ENCODE assay signal across 19 cellular contexts in genomic region chr15:66593219-66593780, GRCh38. TPM values are rescaled to one million over a fixed set of nuclear protein-coding genes. Genes with fewer than 3 reads are reported as not detected.
A peak's percentile ranks its signal among the peaks of the same experiment; 100 is the strongest.
DNase-seq lines count a peak whose midpoint lies in the region; ATAC-seq and TF ChIP-seq lines count a peak whose summit lies in the region.
"Had no signal": no experiment of that assay in that cellular context is flagged by ENCODE, and none has a peak within 500 bp of the region (broad histone marks: within the 10 kb centered on the region; RNA-seq: fewer than 3 reads in every experiment).

No MANE protein-coding gene starts in this region.

- TF ChIP-seq POLR2A in tibial nerve (IDR thresholded peaks at IDR 0.05) = no peak

- no peaks in the 10 kb centered on the region for H3K4me1 ChIP-seq in lower lobe of right lung
- H3K4me1 ChIP-seq in tibial nerve = no peaks in the 10 kb centered on the region
- H3K4me1 ChIP-seq: Peyer's patch had no signal

- H3K27me3 ChIP-seq in lower lobe of right lung (ENCODE audit: low read depth) = no peaks in the 10 kb centered on the region
- no peaks in the 10 kb centered on the region for H3K27me3 ChIP-seq in tibial nerve
- H3K27me3 ChIP-seq: Peyer's patch had no signal

- H3K27ac ChIP-seq in lower lobe of right lung = no peak overlapping the region
- H3K27ac ChIP-seq in tibial nerve = no peak overlapping the region
- H3K27ac ChIP-seq: GM23248, Peyer's patch had no signal

- H3K36me3 ChIP-seq in lower lobe of right lung (no peaks in the 10 kb centered on the region), tibial nerve (no peaks in the 10 kb centered on the region)
- H3K36me3 ChIP-seq: Peyer's patch had no signal

- TF ChIP-seq CTCF in AG10803 (conservative IDR thresholded peaks at IDR 0.05; ENCODE audit: low read length) = no peak
- TF ChIP-seq CTCF in LNCaP clone FGC (IDR thresholded peaks at IDR 0.05; ENCODE audit: control insufficient read depth, extremely low read depth, insufficient read depth) = no peak
- TF ChIP-seq CTCF in lower lobe of right lung (IDR thresholded peaks at IDR 0.05) = no peak
- TF ChIP-seq CTCF in tibial nerve (IDR thresholded peaks at IDR 0.05) = no peak

- intact Hi-C loops in lower lobe of right lung (cut with DNase I) = no loop called here

- H3K4me3 ChIP-seq in AG10803 (ENCODE audit: low read length) (no peak overlapping the region), LNCaP clone FGC (ENCODE audit: low read depth, low read length) (no peak overlapping the region), lower lobe of right lung (no peak overlapping the region), tibial nerve (no peak overlapping the region)
- H3K4me3 ChIP-seq: GM23248, Peyer's patch had no signal

- 46 to 62% methylated on average over 3 of the region's 3 CpGs for WGBS in tibial nerve, 2 donors

- no peaks in the 10 kb centered on the region for H3K9me3 ChIP-seq in lower lobe of right lung
- no peaks in the 10 kb centered on the region for H3K9me3 ChIP-seq in tibial nerve
- H3K9me3 ChIP-seq: Peyer's patch, SK-N-SH had no signal

- peak; percentile 15 for DNase-seq in AG10803 (ENCODE audit: low read depth)
- peak; percentile 98 for DNase-seq in LNCaP clone FGC (ENCODE audit: low read depth)
- peak; percentile 46 for DNase-seq in cerebellum (ENCODE audit: low spot score)
- peak; percentile 8 for DNase-seq in lower lobe of right lung
- no peak for DNase-seq in DMS79 treated with DMSO at 0.1 percent for 48 hours (lab: John Stamatoyannopoulos, UW)
- no peak for DNase-seq in tibial nerve (ENCODE audit: low spot score in 2 of 2)
- DNase-seq in NOMO-1 treated with dmso at 0.1 percent for 144 hours (lab: John Stamatoyannopoulos, UW; ENCODE audit: unreplicated experiment) = no peak
- DNase-seq: EL, GM23248, NCI-H1417 treated with DMSO at 0.1 percent for 48 hours, NCI-H2029, NCI-H2171 treated with DMSO at 0.1 percent for 48 hours, NCI-H774, SHP77, SK-N-SH had no signal

- no peak for TF ChIP-seq EP300 in tibial nerve (IDR thresholded peaks at IDR 0.05)

- peak in 1 of 2 donors; percentile 18 for ATAC-seq in lower lobe of right lung
- ATAC-seq in GM21528 (IDR thresholded peaks at IDR 0.05; ENCODE audit: low FRiP score, unreplicated experiment) = no peak
- ATAC-seq: HCT116 had no signal

RNA-seq across cellular contexts. Expression of gene LCTL, which starts 27.5 kb away (rescaled TPM):
- not detected for total RNA-seq in cerebellum
- total RNA-seq in lower lobe of right lung = not detected
- total RNA-seq in tibial nerve = 10 to 100 TPM in 1 of 4 donors, 1 to 10 TPM in 3; 3.3 to 12.6 (median 7.4) TPM
- total RNA-seq: GM23248, NCI-H460, Peyer's patch had no signal

Comparison
In these comparisons a context has a peak if more than half of its experiments do, and no peak if none do; other contexts are left out.
1. DNase-seq: peak in AG10803 (single experiment), LNCaP clone FGC (single experiment), cerebellum (single experiment) and lower lobe of right lung (single experiment); none in DMS79 treated with DMSO at 0.1 percent for 48 hours (single experiment), tibial nerve (0 of 2) and NOMO-1 treated with dmso at 0.1 percent for 144 hours (single experiment).